ENCODE assay signal across 8 cellular contexts in genomic region chr5:77909237-77909636, GRCh38.
"Had no signal": no experiment of that assay in that cellular context is flagged by ENCODE, and none has a peak within 500 bp of the region (broad histone marks: within the 10 kb centered on the region; RNA-seq: fewer than 3 reads in every experiment).

No MANE protein-coding gene starts in this region.

- ATAC-seq: GM23338, K562 had no signal

- H3K4me3 ChIP-seq: GM23338, K562 had no signal

- H3K4me2 ChIP-seq: GM23338 had no signal

- H2AFZ ChIP-seq: GM23338 had no signal

- H3K27ac ChIP-seq: HL-60 had no signal

- DNase-seq: H9, HCEC 1CT, HFFc6, IMR-90, KG1 had no signal
